8 cellular contexts compared by ENCODE assay signal in genomic region chr20:25389858-25390537, GRCh38. TPM values are rescaled to one million over a fixed set of nuclear protein-coding genes. Genes with fewer than 3 reads are reported as not detected.
DNase-seq lines count a peak whose midpoint lies in the region; ATAC-seq and TF ChIP-seq lines count a peak whose summit lies in the region.

No MANE protein-coding gene starts in this region.

- ATAC-seq in HG02678 (IDR thresholded peaks at IDR 0.05; ENCODE audit: unreplicated experiment) (peak; percentile 34), esophagus mucosa (peak; percentile 57)

- no peaks in the 10 kb centered on the region for H3K36me3 ChIP-seq in urinary bladder (ENCODE audit: insufficient read depth)

- DNase-seq in DMS 273 (lab: John Stamatoyannopoulos, UW; ENCODE audit: unreplicated experiment) (peak; percentile 77), DMS 273 treated with DMSO at 0.1 percent for 48 hours (lab: John Stamatoyannopoulos, UW) (no peak), NCI-H146 treated with DMSO at 0.1 percent for 48 hours (lab: John Stamatoyannopoulos, UW; ENCODE audit: unreplicated experiment) (peak; percentile 68)
- peak; percentile 43 for DNase-seq in activated T-cell treated with anti-CD3 and anti-CD28 coated beads, Interleukin-2, amount 50 U/mL, for 1 hour

- WGBS in urinary bladder = under 1% methylated on average over 67 of the region's 67 CpGs

- H3K36me3 Mint-ChIP-seq in nephron (ENCODE audit: low read depth) = peaks cover 9% of the 10 kb centered on the region

- no peaks in the 10 kb centered on the region for H3K9me3 Mint-ChIP-seq in nephron

- peak overlapping the region; percentile 93 for H3K27ac ChIP-seq in urinary bladder (ENCODE audit: low read depth)

- TF ChIP-seq CTCF in nephron (IDR thresholded peaks at IDR 0.05; ENCODE audit: unreplicated experiment in 3 of 3) = no peak

- H3K27me3 Mint-ChIP-seq in nephron (ENCODE audit: low read depth) = no peaks in the 10 kb centered on the region

- no peaks in the 10 kb centered on the region for H3K4me1 ChIP-seq in urinary bladder (ENCODE audit: insufficient read depth)

- peak overlapping the region; percentile 88 to 94 (median 92) for H3K4me3 Mint-ChIP-seq in nephron

- H3K4me1 Mint-ChIP-seq in nephron = peaks cover 8% of the 10 kb centered on the region

- H3K27ac Mint-ChIP-seq in nephron = peak overlapping the region; percentile 66 to 95 (median 93)

- peak overlapping the region; percentile 98 for H3K4me3 ChIP-seq in urinary bladder (ENCODE audit: low read depth, low read length)

RNA-seq across cellular contexts. Expression of gene ABHD12, which starts 0.6 kb away (rescaled TPM):
- total RNA-seq in esophagus mucosa (29.4 TPM), urinary bladder (30.9 TPM)
- polyA plus RNA-seq in urinary bladder = 34.3 TPM

RNA-seq across cellular contexts. Expression of gene GINS1, which starts 17.5 kb away (rescaled TPM):
- total RNA-seq in esophagus mucosa (8.6 TPM), urinary bladder (10.2 TPM)
- polyA plus RNA-seq in urinary bladder = 0.80 TPM
